Comparison of ENCODE assay signal across 10 cellular contexts in the genomic region with DNA sequence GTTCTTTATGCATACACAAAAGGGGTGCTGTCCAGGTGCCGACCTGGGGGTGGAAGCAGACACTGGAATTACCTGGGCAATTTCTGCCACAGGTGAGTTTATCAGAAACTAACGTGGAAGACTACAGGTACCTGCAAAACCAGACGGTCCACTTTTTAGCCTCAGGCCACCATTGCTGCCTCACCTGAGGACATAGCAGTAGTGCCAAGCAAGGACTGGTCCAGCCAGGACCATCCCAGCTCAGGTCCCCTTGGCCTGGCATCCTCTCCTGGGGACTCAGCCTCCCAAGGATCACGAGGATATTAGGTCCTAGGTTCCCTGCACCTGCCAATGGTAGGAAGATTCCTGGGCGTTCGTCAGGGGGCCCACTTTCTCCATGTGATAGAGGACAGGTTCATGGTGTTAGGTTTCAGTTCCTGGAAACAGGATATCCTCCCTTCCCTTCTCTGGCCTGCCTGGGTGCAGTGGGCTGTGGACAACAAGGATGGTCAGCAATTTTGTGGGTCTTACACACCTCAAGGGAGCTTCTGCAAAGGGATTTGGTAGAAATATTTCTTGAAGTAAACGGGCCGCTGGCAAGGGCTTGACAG.
A peak's percentile ranks its signal among the peaks of the same experiment; 100 is the strongest.
DNase-seq lines count a peak whose midpoint lies in the region; ATAC-seq and TF ChIP-seq lines count a peak whose summit lies in the region.
"Had no signal": no experiment of that assay in that cellular context is flagged by ENCODE, and none has a peak within 500 bp of the region (broad histone marks: within the 10 kb centered on the region; RNA-seq: fewer than 3 reads in every experiment).

No MANE protein-coding gene starts in this region.

- H3K4me3 ChIP-seq in lower lobe of right lung: peak overlapping the region; percentile 4

- TF ChIP-seq CTCF in 22Rv1 (IDR thresholded peaks at IDR 0.05) (no peak), lower lobe of right lung (IDR thresholded peaks at IDR 0.05) (no peak)

- no peaks in the 10 kb centered on the region for H3K9me3 ChIP-seq in lower lobe of right lung

- DNase-seq in OCI-M1 (lab: John Stamatoyannopoulos, UW): peak; percentile 49
- DNase-seq in lower lobe of right lung: no peak
- DNase-seq in putamen (ENCODE audit: low spot score): no peak
- DNase-seq: anterior cingulate cortex, NCI-H524 treated with DMSO at 0.1 percent for 48 hours had no signal

- no peaks in the 10 kb centered on the region for H3K27me3 ChIP-seq in lower lobe of right lung (ENCODE audit: low read depth)

- peaks cover 9% of the 10 kb centered on the region for H3K4me1 ChIP-seq in lower lobe of right lung

- ATAC-seq in GM18498 (IDR thresholded peaks at IDR 0.05; ENCODE audit: unreplicated experiment): peak; percentile 10
- peak; percentile 23 to 49 for ATAC-seq in lower lobe of right lung
- ATAC-seq in HG03469 (IDR thresholded peaks at IDR 0.05; ENCODE audit: unreplicated experiment): no peak
- no peak for ATAC-seq in HG02798 (IDR thresholded peaks at IDR 0.05; ENCODE audit: poor library complexity, unreplicated experiment)
- no peak for ATAC-seq in GM18873 (IDR thresholded peaks at IDR 0.05; ENCODE audit: low FRiP score, unreplicated experiment)

- H3K27ac ChIP-seq in 22Rv1 (peak overlapping the region; percentile 35), lower lobe of right lung (peak overlapping the region; percentile 53)

- no peaks in the 10 kb centered on the region for H3K36me3 ChIP-seq in lower lobe of right lung

- intact Hi-C loops in lower lobe of right lung (cut with DNase I): no loop called here

Comparison
In these comparisons a context has a peak if more than half of its experiments do, and no peak if none do; other contexts are left out.
1. ATAC-seq: peak in GM18498 (single experiment) and lower lobe of right lung (2 of 2); none in HG03469 (single experiment), HG02798 (single experiment) and GM18873 (single experiment).